8 cellular contexts compared by ENCODE assay signal in the genomic region with DNA sequence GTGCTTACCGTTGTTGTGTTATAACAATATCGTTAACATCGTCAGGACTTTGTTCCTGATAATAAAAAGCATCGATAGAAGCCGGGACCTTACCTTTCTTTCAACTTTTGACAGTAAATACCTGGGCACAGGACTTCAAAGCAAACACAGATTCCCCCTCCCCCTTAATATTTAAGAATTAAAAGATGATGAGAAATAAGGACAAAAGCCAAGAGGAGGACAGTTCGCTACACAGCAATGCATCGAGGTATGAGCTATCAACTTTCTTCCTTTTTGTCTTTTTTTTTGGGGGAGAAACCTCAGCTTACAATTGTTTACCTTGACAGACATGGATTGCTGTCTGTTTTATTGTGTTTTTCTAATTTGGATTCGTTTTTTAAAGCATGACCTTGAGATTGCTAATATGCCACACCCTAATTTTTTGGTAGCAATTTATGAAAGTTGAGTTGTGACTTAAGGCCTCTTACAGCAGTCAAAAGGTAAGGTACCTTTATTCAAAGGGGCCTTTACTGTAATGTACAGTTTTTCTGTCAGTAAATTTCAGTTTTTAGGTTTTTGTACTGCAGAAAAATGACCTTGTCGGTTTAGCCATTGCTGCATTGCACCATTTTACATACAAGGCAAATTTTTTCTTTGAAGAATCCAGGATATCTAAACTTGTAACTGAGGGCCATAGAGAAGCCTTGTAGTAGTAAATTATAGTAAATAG. TPM values are rescaled to one million over a fixed set of nuclear protein-coding genes. Genes with fewer than 3 reads are reported as not detected.
DNase-seq lines count a peak whose midpoint lies in the region; ATAC-seq, FAIRE-seq and TF ChIP-seq lines count a peak whose summit lies in the region.

No MANE protein-coding gene starts in this region.

- TF ChIP-seq CTCF in dorsolateral prefrontal cortex (IDR thresholded peaks at IDR 0.05 in 54 of 56, conservative IDR thresholded peaks at IDR 0.05 in 2 of 56; ENCODE audit: low read depth in 1 of 56, partially characterized antibody in 56 of 56) (no peak), nephron (IDR thresholded peaks at IDR 0.05; ENCODE audit: unreplicated experiment in 3 of 3) (no peak)

- peak overlapping the region; percentile 100 for H3K27ac Mint-ChIP-seq in nephron

- peaks cover 52% of the 10 kb centered on the region for H3K4me1 Mint-ChIP-seq in nephron

- peak overlapping the region; percentile 45 to 97 (median 73) for H3K4me3 ChIP-seq in dorsolateral prefrontal cortex

- H3K4me3 Mint-ChIP-seq in nephron, result peak overlapping the region; percentile 97 to 100 (median 98)

- H3K27ac ChIP-seq in dorsolateral prefrontal cortex, result peak overlapping the region; percentile 77 to 100 (median 99)

- DNase-seq in NCI-H526 treated with DMSO at 0.1 percent for 48 hours (lab: John Stamatoyannopoulos, UW) (peak; percentile 27), dorsolateral prefrontal cortex (no peak), epidermal melanocyte (ENCODE audit: insufficient read length, low spot score) (no peak)

- H3K27me3 Mint-ChIP-seq in nephron (ENCODE audit: low read depth), result no peaks in the 10 kb centered on the region

- H3K36me3 Mint-ChIP-seq in nephron (ENCODE audit: low read depth), result peaks cover 59% of the 10 kb centered on the region

- FAIRE-seq in G401.6 (lab: Jason Lieb, UNC), result peak; percentile 50

- intact Hi-C loops in dorsolateral prefrontal cortex (cut with DNase I), result loop anchor here in 1 of 2 donors (5.0 to 10.0 kb wide), 2 partner anchors 69 to 186 kb away; no protein-coding TSS in a partner anchor

- no peak for ATAC-seq in HG03097 (IDR thresholded peaks at IDR 0.05; ENCODE audit: low FRiP score, unreplicated experiment)
- no peak for ATAC-seq in HG03457 (IDR thresholded peaks at IDR 0.05; ENCODE audit: unreplicated experiment)
- ATAC-seq in GM19324 (IDR thresholded peaks at IDR 0.05; ENCODE audit: low FRiP score, unreplicated experiment), result no peak

- no peaks in the 10 kb centered on the region for H3K27me3 ChIP-seq in dorsolateral prefrontal cortex

- H3K9me3 Mint-ChIP-seq in nephron, result no peaks in the 10 kb centered on the region

RNA-seq across cellular contexts. Expression of gene CHD2, which starts 1.1 kb away (rescaled TPM):
- 100 to 1,000 TPM; 120 to 227 (median 167) TPM for total RNA-seq in dorsolateral prefrontal cortex
